ENCODE assay signal across 8 cellular contexts in genomic region chr9:93682155-93682968, GRCh38.
DNase-seq lines count a peak whose midpoint lies in the region; ATAC-seq and TF ChIP-seq lines count a peak whose summit lies in the region.

No MANE protein-coding gene starts in this region.

- peaks cover 6% of the 10 kb centered on the region for H3K27me3 Mint-ChIP-seq in activated naive CD8-positive, alpha-beta T cell treated with anti-CD3 and anti-CD28 coated beads, Interleukin-2, amount 50 U/mL, for 24 hours

- H3K4me3 ChIP-seq in GM06990 (replicated peaks; ENCODE audit: low read depth, low read length) (no peak overlapping the region), right cardiac atrium (ENCODE audit: low read length) (no peak overlapping the region)
- no peak overlapping the region for H3K4me3 ChIP-seq in Jurkat, Clone E6-1 (ENCODE audit: low read length)

- intact Hi-C loops in right cardiac atrium (cut with DNase I) = loop anchor here (5.0 kb wide), 1 partner anchor 280 kb away; no protein-coding TSS in a partner anchor
- intact Hi-C loops in sciatic nerve (cut with DNase I) = loop anchor here (5.0 kb wide), 1 partner anchor 285 kb away; no protein-coding TSS in a partner anchor

- H3K9me3 ChIP-seq in right cardiac atrium (ENCODE audit: control insufficient read depth, low read length) = no peaks in the 10 kb centered on the region

- ATAC-seq in activated naive CD8-positive, alpha-beta T cell treated with anti-CD3 and anti-CD28 coated beads, Interleukin-2, amount 50 U/mL, for 24 hours = no peak
- ATAC-seq in right cardiac atrium = peak; percentile 14 to 64
- peak; percentile 44 for ATAC-seq in sciatic nerve
- ATAC-seq in HG03565 (IDR thresholded peaks at IDR 0.05; ENCODE audit: unreplicated experiment) = no peak
- ATAC-seq in GM18873 (IDR thresholded peaks at IDR 0.05; ENCODE audit: low FRiP score, unreplicated experiment) = no peak

- H3K36me3 Mint-ChIP-seq in activated naive CD8-positive, alpha-beta T cell treated with anti-CD3 and anti-CD28 coated beads, Interleukin-2, amount 50 U/mL, for 24 hours (ENCODE audit: low read depth) = no peaks in the 10 kb centered on the region

- no peaks in the 10 kb centered on the region for H3K4me1 Mint-ChIP-seq in activated naive CD8-positive, alpha-beta T cell treated with anti-CD3 and anti-CD28 coated beads, Interleukin-2, amount 50 U/mL, for 24 hours

- in situ Hi-C loops in SK-MEL-5 (cut with HindIII; ENCODE audit: low pct_unique_long_range_greater_than_20kb, low sequenced_read_pairs) = no loop called here

- no peaks in the 10 kb centered on the region for H3K4me1 ChIP-seq in right cardiac atrium (ENCODE audit: control insufficient read depth, insufficient read depth, low read length)

- DNase-seq in GM06990 (ENCODE audit: extremely low read depth, insufficient read length) = no peak
- DNase-seq in Jurkat, Clone E6-1 (ENCODE audit: low read depth, low spot score) = peak; percentile 24
- peak; percentile 69 for DNase-seq in SK-MEL-5 (ENCODE audit: low read depth, low spot score)
- DNase-seq in activated naive CD8-positive, alpha-beta T cell treated with anti-CD3 and anti-CD28 coated beads, Interleukin-2, amount 50 U/mL, for 24 hours = peak; percentile 75
- peak; percentile 58 to 85 (median 82) for DNase-seq in right cardiac atrium
- peak; percentile 76 for DNase-seq in sciatic nerve (ENCODE audit: low spot score)

- H3K36me3 ChIP-seq in GM06990 (ENCODE audit: control insufficient read depth, insufficient read depth, low read length) = no peaks in the 10 kb centered on the region; the same call in none of the 2 replicates

- H3K9me3 Mint-ChIP-seq in activated naive CD8-positive, alpha-beta T cell treated with anti-CD3 and anti-CD28 coated beads, Interleukin-2, amount 50 U/mL, for 24 hours = no peaks in the 10 kb centered on the region

- H3K4me3 Mint-ChIP-seq in activated naive CD8-positive, alpha-beta T cell treated with anti-CD3 and anti-CD28 coated beads, Interleukin-2, amount 50 U/mL, for 24 hours = no peak overlapping the region

- H3K27me3 ChIP-seq in GM06990 (replicated peaks; ENCODE audit: control insufficient read depth, insufficient read depth, low read length) = no peaks in the 10 kb centered on the region; the same call in 1 of the 2 replicates
- H3K27me3 ChIP-seq in right cardiac atrium (ENCODE audit: control insufficient read depth, insufficient read depth) = no peaks in the 10 kb centered on the region

- 45% methylated on average over 19 of the region's 19 CpGs for WGBS in right cardiac atrium

- no peak overlapping the region for H3K27ac ChIP-seq in right cardiac atrium (ENCODE audit: low read length)

- no peak overlapping the region for H3K27ac Mint-ChIP-seq in activated naive CD8-positive, alpha-beta T cell treated with anti-CD3 and anti-CD28 coated beads, Interleukin-2, amount 50 U/mL, for 24 hours

- TF ChIP-seq CTCF in GM06990 (IDR thresholded peaks at IDR 0.05; ENCODE audit: insufficient read depth, low read length, poor library complexity, severe bottlenecking) = peak; percentile 81

Comparison
In these comparisons a context has a peak if more than half of its experiments do, and no peak if none do; other contexts are left out.
1. ATAC-seq: peak in right cardiac atrium (2 of 2) and sciatic nerve (single experiment); none in activated naive CD8-positive, alpha-beta T cell treated with anti-CD3 and anti-CD28 coated beads, Interleukin-2, amount 50 U/mL, for 24 hours (single experiment), HG03565 (single experiment) and GM18873 (single experiment).